In genomic region chr12:91143241-91143640, GRCh38 we compare ENCODE assay signal across 28 cellular contexts. TPM values are rescaled to one million over a fixed set of nuclear protein-coding genes. Genes with fewer than 3 reads are reported as not detected.
DNase-seq lines count a peak whose midpoint lies in the region; ATAC-seq and TF ChIP-seq lines count a peak whose summit lies in the region.
"Had no signal": no experiment of that assay in that cellular context is flagged by ENCODE, and none has a peak within 500 bp of the region (broad histone marks: within the 10 kb centered on the region; RNA-seq: fewer than 3 reads in every experiment).

No MANE protein-coding gene starts in this region.

- H2BK5ac ChIP-seq in IMR-90 (ENCODE audit: low read depth, low read length, poor library complexity, severe bottlenecking) (peak overlapping the region; percentile 96), mesenchymal stem cell (ENCODE audit: low read depth, low read length, poor library complexity, severe bottlenecking) (no peak overlapping the region)

- H3K36me3 ChIP-seq in IMR-90 (ENCODE audit: control insufficient read depth, insufficient read depth, low read length) = peaks cover 27% of the 10 kb centered on the region
- peaks cover 0 to 45% of the 10 kb centered on the region in 2 experiments for H3K36me3 ChIP-seq in mesenchymal stem cell (ENCODE audit: control insufficient read depth in 1 of 2, insufficient read depth in 2 of 2, low read depth in 1 of 2, low read length in 2 of 2)
- H3K36me3 ChIP-seq in transverse colon = no peaks in the 10 kb centered on the region
- H3K36me3 ChIP-seq: suprapubic skin had no signal

- POLR2A ChIA-PET in IMR-90 (lab: Charles Lee; ENCODE audit: unreplicated experiment) = no interaction called here

- peak overlapping the region; percentile 59; the same call in 1 of the 2 replicates for H3K18ac ChIP-seq in IMR-90 (ENCODE audit: low read depth, low read length)
- peak overlapping the region in 1 of 2 experiments; percentile 96 for H3K18ac ChIP-seq in mesenchymal stem cell (ENCODE audit: low read depth in 1 of 2, low read length in 2 of 2)

- H3K9me3 ChIP-seq in IMR-90 (ENCODE audit: control insufficient read depth, insufficient read depth, low read length) (no peaks in the 10 kb centered on the region), mesenchymal stem cell (ENCODE audit: control insufficient read depth, low read length) (no peaks in the 10 kb centered on the region), transverse colon (no peaks in the 10 kb centered on the region)
- H3K9me3 ChIP-seq: body of pancreas, MG63, suprapubic skin had no signal

- H2AK9ac ChIP-seq in IMR-90 (replicated peaks; ENCODE audit: low read depth, low read length, poor library complexity) = no peak overlapping the region

- peak overlapping the region; percentile 62; the same call in 1 of the 2 replicates for H4K5ac ChIP-seq in IMR-90 (ENCODE audit: low read depth, low read length)

- peak; percentile 12 for DNase-seq in IMR-90
- peak; percentile 31 to 71 for DNase-seq in cardiac fibroblast (ENCODE audit: low read depth in 2 of 2)
- DNase-seq in mesenchymal stem cell = no peak
- DNase-seq in transverse colon = no peak
- no peak for DNase-seq in GM13976 (ENCODE audit: low spot score)
- DNase-seq: activated CD8-positive, alpha-beta memory T cell treated with anti-CD3 and anti-CD28 coated beads, Interleukin-2, amount 10 ng/mL, durations not matched to agents 7 days and 5 days; activated T-cell treated with anti-CD3 and anti-CD28 coated beads, Interleukin-2, amount 50 U/mL, for 48 hours; body of pancreas; CD8-positive, alpha-beta memory T cell; cerebellar nuclear complex; DMS 273 treated with DMSO at 0.1 percent for 48 hours; EL; glutamatergic neuron; MG63; midbrain; naive thymus-derived CD4-positive, alpha-beta T cell; NCI-H1105; NCI-H2029; NCI-H524 treated with DMSO at 0.1 percent for 48 hours; occipital lobe; stimulated activated naive CD4-positive, alpha-beta T cell treated with Interleukin-2 at 50 U/mL for 16 hours had no signal

- H4K91ac ChIP-seq in IMR-90 (ENCODE audit: insufficient read depth, low read depth, low read length) = peak overlapping the region; percentile 53; the same call in 1 of the 2 replicates
- no peak overlapping the region for H4K91ac ChIP-seq in mesenchymal stem cell (ENCODE audit: low read length)

- peak overlapping the region; percentile 83 for H2BK120ac ChIP-seq in IMR-90 (ENCODE audit: low read depth, low read length)
- no peak overlapping the region for H2BK120ac ChIP-seq in mesenchymal stem cell (ENCODE audit: low read depth, low read length)

- H2AK5ac ChIP-seq in IMR-90 (ENCODE audit: low read depth, low read length) = no peak overlapping the region; the same call in 1 of the 2 replicates
- H2AK5ac ChIP-seq in mesenchymal stem cell (ENCODE audit: low read length, severe bottlenecking) = no peak overlapping the region

- TF ChIP-seq CTCF in IMR-90 (conservative IDR thresholded peaks at IDR 0.05; ENCODE audit: low read depth, low read length) (no peak), cardiac fibroblast (IDR thresholded peaks at IDR 0.05; ENCODE audit: low read depth, low read length) (no peak), transverse colon (IDR thresholded peaks at IDR 0.05) (no peak), GM13976 (IDR thresholded peaks at IDR 0.05; ENCODE audit: borderline replicate concordance, control extremely low read depth, extremely low read depth, insufficient read depth, missing control alignments) (no peak)

- H2AFZ ChIP-seq in IMR-90 (replicated peaks; ENCODE audit: low read length, poor library complexity) (no peak overlapping the region), mesenchymal stem cell (ENCODE audit: low read depth, low read length) (no peak overlapping the region)

- H3K27me3 ChIP-seq in IMR-90 (ENCODE audit: control insufficient read depth, insufficient read depth, low read length) (no peaks in the 10 kb centered on the region), mesenchymal stem cell (ENCODE audit: control insufficient read depth in 1 of 2, insufficient read depth in 1 of 2, low read length in 2 of 2) (no peaks in the 10 kb centered on the region), transverse colon (no peaks in the 10 kb centered on the region)
- H3K27me3 ChIP-seq: body of pancreas, MG63, suprapubic skin had no signal

- H3K4me1 ChIP-seq in IMR-90 (ENCODE audit: control insufficient read depth, insufficient read depth, low read length) = peaks cover 15% of the 10 kb centered on the region
- H3K4me1 ChIP-seq in mesenchymal stem cell (ENCODE audit: control insufficient read depth, insufficient read depth, low read depth, low read length) = peaks cover 1% of the 10 kb centered on the region
- peaks cover 0 to 25% (median 17%) of the 10 kb centered on the region in 4 donors for H3K4me1 ChIP-seq in transverse colon

- H4K20me1 ChIP-seq in IMR-90 (ENCODE audit: insufficient read depth, low read length) = no peaks in the 10 kb centered on the region

- no peak overlapping the region for H3K9ac ChIP-seq in IMR-90 (ENCODE audit: low read depth, low read length)
- H3K9ac ChIP-seq in mesenchymal stem cell (ENCODE audit: low read length) = peak overlapping the region; percentile 88
- H3K9ac ChIP-seq: KMS-11 had no signal

- dilution Hi-C loops in IMR-90 (cut with HindIII; ENCODE audit: low sequenced_read_pairs, unreplicated experiment) = no loop called here

- intact Hi-C loops in IMR-90 (cut with micrococcal nuclease) = no loop called here
- intact Hi-C loops in transverse colon (cut with DNase I; ENCODE audit: low total_unique reads) = no loop called here

- ATAC-seq in IMR-90 (ENCODE audit: low read depth) = no peak
- ATAC-seq in GM18498 (IDR thresholded peaks at IDR 0.05; ENCODE audit: unreplicated experiment) = no peak
- no peak for ATAC-seq in GM21390 (IDR thresholded peaks at IDR 0.05; ENCODE audit: unreplicated experiment)
- ATAC-seq: activated CD8-positive, alpha-beta memory T cell treated with anti-CD3 and anti-CD28 coated beads, Interleukin-2, amount 10 ng/mL, durations not matched to agents 7 days and 5 days; body of pancreas; naive thymus-derived CD4-positive, alpha-beta T cell; SK-N-SH treated with all-trans-retinoic acid at 6 μM for 48 hours had no signal

- H3K79me1 ChIP-seq in IMR-90 (ENCODE audit: low read depth in 1 of 2, low read length in 2 of 2) (peaks cover 0 to 3% of the 10 kb centered on the region in 2 experiments; a peak in 1 of 4 replicates), mesenchymal stem cell (replicated peaks; ENCODE audit: low read length, poor library complexity, severe bottlenecking) (no peaks in the 10 kb centered on the region)

- H3K14ac ChIP-seq in IMR-90 (replicated peaks; ENCODE audit: low read depth, low read length) (peak overlapping the region; percentile 3), mesenchymal stem cell (ENCODE audit: low read length in 2 of 2) (no peak overlapping the region)

- BruUV-seq in IMR-90 (replicated peaks; lab: Mats Ljungman, UMichigan) = no TSS peak

- peak overlapping the region; percentile 88; the same call in 1 of the 2 replicates for H2BK20ac ChIP-seq in IMR-90 (ENCODE audit: low read depth, low read length)

- CTCF ChIA-PET in IMR-90 (lab: Yijun Ruan, JAX) = interaction anchor here (1.5 kb wide), 1 partner anchor 165 kb away, joined by 5 read pairs; no protein-coding TSS in a partner anchor

- TF ChIP-seq POLR2A in IMR-90 (IDR thresholded peaks at IDR 0.05; ENCODE audit: low read depth, low read length) (no peak), transverse colon (IDR thresholded peaks at IDR 0.05) (no peak)

- H3K27ac ChIP-seq in IMR-90 (ENCODE audit: insufficient read depth, low read length) = peak overlapping the region; percentile 55; the same call in 1 of the 2 replicates
- H3K27ac ChIP-seq in mesenchymal stem cell (ENCODE audit: low read length, poor library complexity, severe bottlenecking) = no peak overlapping the region
- peak overlapping the region; percentile 15 to 41 (median 36) for H3K27ac ChIP-seq in transverse colon
- H3K27ac ChIP-seq: body of pancreas, KMS-11, suprapubic skin had no signal

- H3K4me3 ChIP-seq in IMR-90 (ENCODE audit: insufficient read depth, low read depth, low read length) = no peak overlapping the region
- no peak overlapping the region for H3K4me3 ChIP-seq in cardiac fibroblast (replicated peaks in 1 of 2; ENCODE audit: low read depth in 2 of 2, low read length in 2 of 2)
- no peak overlapping the region for H3K4me3 ChIP-seq in mesenchymal stem cell (ENCODE audit: insufficient read depth in 1 of 2, low read depth in 1 of 2, low read length in 2 of 2)
- H3K4me3 ChIP-seq in transverse colon = no peak overlapping the region
- H3K4me3 ChIP-seq: body of pancreas, MG63, skin epidermis, suprapubic skin had no signal

- H3K9me1 ChIP-seq in IMR-90 (ENCODE audit: insufficient read depth, low read length) = peaks cover 7% of the 10 kb centered on the region

- no peak overlapping the region for H3K4me2 ChIP-seq in IMR-90 (ENCODE audit: low read depth, low read length)
- no peak overlapping the region for H3K4me2 ChIP-seq in mesenchymal stem cell (ENCODE audit: low read length, poor library complexity, severe bottlenecking)
- H3K4me2 ChIP-seq: KMS-11 had no signal

- H3K4ac ChIP-seq in IMR-90 (ENCODE audit: low read depth, low read length) = peak overlapping the region; percentile 63; the same call in 1 of the 2 replicates
- peak overlapping the region in 1 of 2 experiments; percentile 91 for H3K4ac ChIP-seq in mesenchymal stem cell (ENCODE audit: low read depth in 1 of 2, low read length in 2 of 2)

- in situ Hi-C loops in IMR-90 (cut with MboI; ENCODE audit: low sequenced_read_pairs) (loop anchor here (10.0 kb wide), 1 partner anchor 158 kb away; no protein-coding TSS in a partner anchor), transverse colon (cut with MboI; ENCODE audit: low pct_ligation_motif_present in 1 of 4, low pct_unique_long_range_greater_than_20kb in 1 of 4, low sequenced_read_pairs in 3 of 4) (no loop called here), GM13976 (cut with MboI; ENCODE audit: low sequenced_read_pairs, unreplicated experiment) (no loop called here)

- peak overlapping the region; percentile 55; the same call in 1 of the 2 replicates for H3K56ac ChIP-seq in IMR-90 (ENCODE audit: extremely low read depth, insufficient read depth, low read length)

- TF ChIP-seq RAD21 in IMR-90 (IDR thresholded peaks at IDR 0.05; ENCODE audit: low read length) = no peak

- peak overlapping the region; percentile 70; the same call in 1 of the 2 replicates for H3K23ac ChIP-seq in IMR-90 (ENCODE audit: low read depth, low read length)
- H3K23ac ChIP-seq in mesenchymal stem cell (ENCODE audit: low read length in 2 of 2) = no peak overlapping the region

- WGBS in IMR-90 (ENCODE audit: extremely low coverage in 2 of 2, insufficient read length in 1 of 2), 2 experiments = no CpG with 5 or more reads among the region's 4 CpGs
- WGBS in mesenchymal stem cell = 60% methylated on average over 4 of the region's 4 CpGs
- WGBS in transverse colon (ENCODE audit: low coverage in 1 of 2), 2 donors = 60 to 68% methylated on average over 4 of the region's 4 CpGs

- H2BK15ac ChIP-seq in IMR-90 (ENCODE audit: low read depth, low read length) = peak overlapping the region; percentile 69; the same call in 1 of the 3 replicates
- H2BK15ac ChIP-seq in mesenchymal stem cell (ENCODE audit: low read depth, poor library complexity, severe bottlenecking) = no peak overlapping the region

- TF ChIP-seq EP300 in transverse colon (IDR thresholded peaks at IDR 0.05; ENCODE audit: low read depth) = no peak

- peak overlapping the region in 1 of 2 experiments; percentile 98 for H2BK12ac ChIP-seq in mesenchymal stem cell (ENCODE audit: low read length in 2 of 2)

- peak overlapping the region; percentile 21 to 64; a peak in 2 of 4 replicates for H4K8ac ChIP-seq in IMR-90 (ENCODE audit: low read depth in 2 of 2, low read length in 2 of 2)
- H4K8ac ChIP-seq in mesenchymal stem cell (ENCODE audit: low read length) = no peak overlapping the region

RNA-seq across cellular contexts. Expression of gene LUM, which starts 31.9 kb away (rescaled TPM):
- 46.1 and 50.0 TPM in 2 replicates for total RNA-seq in IMR-90 (2012; rRNA removed)
- 49.1 and 70.5 TPM in 2 replicates for polyA plus RNA-seq in IMR-90 (2012; rRNA removed)
- polyA plus RNA-seq in IMR-90 (2012; cell fraction: cytosol; rRNA removed) = 12.4 and 21.1 TPM in 2 replicates
- 3.0 and 48.6 TPM in 2 replicates for polyA plus RNA-seq in IMR-90 (2012; cell fraction: nucleus; rRNA removed; ENCODE audit: low replicate concordance)
- polyA plus RNA-seq in mesenchymal stem cell (2013, experiment 1 of 2) = 1,035 TPM
- polyA plus RNA-seq in mesenchymal stem cell (2013, experiment 2 of 2) = 1,084 TPM
- 10 to 100 TPM; 13.8 to 43.3 (median 31.5) TPM for total RNA-seq in transverse colon
- total RNA-seq: activated CD8-positive, alpha-beta memory T cell treated with anti-CD3 and anti-CD28 coated beads, Interleukin-2, amount 10 ng/mL, durations not matched to agents 7 days and 5 days; CD8-positive, alpha-beta memory T cell had no signal
- polyA plus RNA-seq: CD8-positive, alpha-beta memory T cell; naive thymus-derived CD4-positive, alpha-beta T cell had no signal

RNA-seq across cellular contexts. Expression of gene DCN, which starts 39.4 kb away (rescaled TPM):
- total RNA-seq in IMR-90 (2012; rRNA removed) = 223 and 241 TPM in 2 replicates
- polyA plus RNA-seq in IMR-90 (2012; rRNA removed) = 792 and 965 TPM in 2 replicates
- polyA plus RNA-seq in IMR-90 (2012; cell fraction: cytosol; rRNA removed) = 379 and 539 TPM in 2 replicates
- polyA plus RNA-seq in IMR-90 (2012; cell fraction: nucleus; rRNA removed; ENCODE audit: low replicate concordance) = 63.3 and 526 TPM in 2 replicates
- polyA plus RNA-seq in mesenchymal stem cell (2013, experiment 1 of 2) = 62.6 TPM
- 61.6 TPM for polyA plus RNA-seq in mesenchymal stem cell (2013, experiment 2 of 2)
- 100 to 1,000 TPM; 133 to 511 (median 276) TPM for total RNA-seq in transverse colon
- total RNA-seq: activated CD8-positive, alpha-beta memory T cell treated with anti-CD3 and anti-CD28 coated beads, Interleukin-2, amount 10 ng/mL, durations not matched to agents 7 days and 5 days; CD8-positive, alpha-beta memory T cell; PC-3 had no signal
- polyA plus RNA-seq: CD8-positive, alpha-beta memory T cell; naive thymus-derived CD4-positive, alpha-beta T cell had no signal

Comparison
In these comparisons a context has a peak if more than half of its experiments do, and no peak if none do; other contexts are left out.
1. DNase-seq: peak in IMR-90 (single experiment) and cardiac fibroblast (2 of 2); none in mesenchymal stem cell (single experiment), transverse colon (single experiment) and GM13976 (single experiment).